In the genomic region with DNA sequence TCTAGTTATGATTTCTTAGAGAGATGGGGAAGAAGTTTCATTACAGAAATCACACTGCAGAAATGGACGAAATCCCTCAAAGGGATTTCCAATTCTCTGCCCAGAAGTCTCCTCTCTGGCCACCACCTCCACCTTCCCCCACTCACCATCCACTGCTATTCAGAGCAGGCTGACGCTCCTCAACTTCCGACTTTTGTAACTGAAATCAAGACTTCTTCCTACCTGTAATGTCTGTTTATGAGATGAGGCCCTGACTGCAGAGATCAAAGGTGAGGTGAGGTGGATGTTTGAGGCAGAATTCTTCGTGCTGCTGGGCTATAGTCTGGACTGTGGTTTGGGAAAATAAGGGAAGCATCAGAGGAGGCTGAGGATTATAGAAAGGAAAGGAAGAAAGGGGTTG, we compare ENCODE assay signal across 18 cellular contexts.
DNase-seq lines count a peak whose midpoint lies in the region; ATAC-seq, FAIRE-seq and TF ChIP-seq lines count a peak whose summit lies in the region.
"Had no signal": no experiment of that assay in that cellular context is flagged by ENCODE, and none has a peak within 500 bp of the region (broad histone marks: within the 10 kb centered on the region; RNA-seq: fewer than 3 reads in every experiment).

No MANE protein-coding gene starts in this region.

- no peaks in the 10 kb centered on the region for H3K36me3 Mint-ChIP-seq in CD4-positive, CD25-positive, alpha-beta regulatory T cell
- peaks cover 0 to 7% of the 10 kb centered on the region in 2 donors for H3K36me3 Mint-ChIP-seq in CD4-positive, alpha-beta memory T cell
- H3K36me3 Mint-ChIP-seq in T-cell (peaks cover 4% of the 10 kb centered on the region), osteocyte (ENCODE audit: unreplicated experiment) (no peaks in the 10 kb centered on the region)

- H3K27me3 Mint-ChIP-seq in CD4-positive, CD25-positive, alpha-beta regulatory T cell: peaks cover 9% of the 10 kb centered on the region
- no peaks in the 10 kb centered on the region for H3K27me3 Mint-ChIP-seq in CD4-positive, alpha-beta memory T cell
- H3K27me3 Mint-ChIP-seq in T-cell (peaks cover 0 to 5% of the 10 kb centered on the region in 2 donors), osteocyte (ENCODE audit: unreplicated experiment) (peaks cover 26% of the 10 kb centered on the region)

- DNase-seq in CD4-positive, CD25-positive, alpha-beta regulatory T cell: no peak
- DNase-seq in CD4-positive, alpha-beta memory T cell: no peak
- DNase-seq in T-cell: no peak
- DNase-seq in mucosa of descending colon: no peak
- no peak for DNase-seq in HTR-8/SVneo (ENCODE audit: insufficient read length, low spot score)
- DNase-seq in osteocyte (ENCODE audit: extremely low spot score, unreplicated experiment): no peak
- no peak for DNase-seq in DMS79 (lab: John Stamatoyannopoulos, UW)
- DNase-seq: DMS53, EL, Kasumi-1, NCI-H1694 treated with DMSO at 0.1 percent for 48 hours, NCI-H446, NCI-H526 had no signal

- H3K27ac Mint-ChIP-seq in CD4-positive, CD25-positive, alpha-beta regulatory T cell: peak overlapping the region; percentile 53 to 86 (median 76)
- peak overlapping the region in 6 of 7 donors; percentile 39 to 93 (median 89) for H3K27ac Mint-ChIP-seq in CD4-positive, alpha-beta memory T cell
- H3K27ac Mint-ChIP-seq in T-cell (peak overlapping the region; percentile 98 to 99), osteocyte (ENCODE audit: unreplicated experiment) (no peak overlapping the region)

- POLR2A ChIA-PET in CD4-positive, alpha-beta memory T cell (lab: Charles Lee; ENCODE audit: partially characterized antibody): no interaction called here
- POLR2A ChIA-PET in T-cell (lab: Charles Lee): no interaction called here

- CTCF ChIA-PET in CD4-positive, alpha-beta memory T cell (lab: Charles Lee; ENCODE audit: partially characterized antibody): no interaction called here
- CTCF ChIA-PET in T-cell (lab: Charles Lee): no interaction called here

- peaks cover 52% of the 10 kb centered on the region for H3K4me1 ChIP-seq in CD4-positive, CD25-positive, alpha-beta regulatory T cell (ENCODE audit: control insufficient read depth, insufficient read depth, low read length, poor library complexity, severe bottlenecking)
- H3K4me1 ChIP-seq in CD4-positive, alpha-beta memory T cell (ENCODE audit: insufficient read depth, low read length): peaks cover 57% of the 10 kb centered on the region
- H3K4me1 ChIP-seq in mucosa of descending colon (ENCODE audit: low read depth): no peaks in the 10 kb centered on the region

- TF ChIP-seq CTCF in mucosa of descending colon (IDR thresholded peaks at IDR 0.05) (no peak), osteocyte (IDR thresholded peaks at IDR 0.05) (no peak)

- FAIRE-seq in HTR-8/SVneo (lab: Jason Lieb, UNC): no peak
- FAIRE-seq: D721Med, H54 had no signal

- no peaks in the 10 kb centered on the region for H3K9me3 ChIP-seq in CD4-positive, CD25-positive, alpha-beta regulatory T cell (ENCODE audit: control insufficient read depth in 2 of 2, low read length in 2 of 2)
- H3K9me3 ChIP-seq in CD4-positive, alpha-beta memory T cell (ENCODE audit: control insufficient read depth in 1 of 2, low read length in 2 of 2): no peaks in the 10 kb centered on the region
- H3K9me3 ChIP-seq in mucosa of descending colon: no peaks in the 10 kb centered on the region
- H3K9me3 ChIP-seq: BLaER1 had no signal

- H3K4me3 Mint-ChIP-seq in CD4-positive, CD25-positive, alpha-beta regulatory T cell: peak overlapping the region in 2 of 4 donors; percentile 11 to 63
- H3K4me3 Mint-ChIP-seq in CD4-positive, alpha-beta memory T cell: peak overlapping the region in 7 of 8 donors; percentile 52 to 77 (median 71)
- H3K4me3 Mint-ChIP-seq in T-cell: peak overlapping the region; percentile 17 to 31 (median 25)
- no peak overlapping the region for H3K4me3 Mint-ChIP-seq in osteocyte (ENCODE audit: unreplicated experiment)

- peaks cover 7 to 61% (median 30%) of the 10 kb centered on the region in 4 donors for H3K4me1 Mint-ChIP-seq in CD4-positive, CD25-positive, alpha-beta regulatory T cell
- peaks cover 37 to 72% (median 52%) of the 10 kb centered on the region in 4 donors for H3K4me1 Mint-ChIP-seq in CD4-positive, alpha-beta memory T cell
- peaks cover 59 to 78% (median 62%) of the 10 kb centered on the region in 3 donors for H3K4me1 Mint-ChIP-seq in T-cell
- no peaks in the 10 kb centered on the region for H3K4me1 Mint-ChIP-seq in osteocyte (ENCODE audit: unreplicated experiment)

- intact Hi-C loops in CD4-positive, alpha-beta memory T cell (cut with micrococcal nuclease): loop anchor here (1.0 kb wide), 1 partner anchor 13 kb away; no protein-coding TSS in a partner anchor
- intact Hi-C loops in mucosa of descending colon (cut with DNase I, micrococcal nuclease): no loop called here

- H3K36me3 ChIP-seq in CD4-positive, CD25-positive, alpha-beta regulatory T cell (ENCODE audit: control insufficient read depth, insufficient read depth, low read length): no peaks in the 10 kb centered on the region
- H3K36me3 ChIP-seq in CD4-positive, alpha-beta memory T cell (ENCODE audit: insufficient read depth, low read length): no peaks in the 10 kb centered on the region
- H3K36me3 ChIP-seq in mucosa of descending colon (ENCODE audit: low read depth): no peaks in the 10 kb centered on the region
- H3K36me3 ChIP-seq: BLaER1 had no signal

- no peak for ATAC-seq in CD4-positive, CD25-positive, alpha-beta regulatory T cell (ENCODE audit: low read depth in 2 of 2)
- ATAC-seq in T-cell (replicated peaks in 1 of 4) (no peak), mucosa of descending colon (peak; percentile 7), HG03039 (IDR thresholded peaks at IDR 0.05; ENCODE audit: unreplicated experiment) (no peak)
- ATAC-seq: SK-N-SH treated with all-trans-retinoic acid at 6 μM for 48 hours had no signal

- H3K27ac ChIP-seq in CD4-positive, CD25-positive, alpha-beta regulatory T cell (ENCODE audit: insufficient read depth, low read length, poor library complexity, severe bottlenecking): no peak overlapping the region
- H3K27ac ChIP-seq in CD4-positive, alpha-beta memory T cell (ENCODE audit: low read depth, low read length): no peak overlapping the region
- H3K27ac ChIP-seq: BLaER1 had no signal

- no peaks in the 10 kb centered on the region for H3K9me3 Mint-ChIP-seq in CD4-positive, CD25-positive, alpha-beta regulatory T cell
- no peaks in the 10 kb centered on the region for H3K9me3 Mint-ChIP-seq in CD4-positive, alpha-beta memory T cell
- H3K9me3 Mint-ChIP-seq in T-cell: no peaks in the 10 kb centered on the region
- H3K9me3 Mint-ChIP-seq in osteocyte (ENCODE audit: unreplicated experiment): no peaks in the 10 kb centered on the region

- peak overlapping the region; percentile 35 for H3K4me3 ChIP-seq in CD4-positive, CD25-positive, alpha-beta regulatory T cell (ENCODE audit: low read depth, low read length)
- no peak overlapping the region for H3K4me3 ChIP-seq in CD4-positive, alpha-beta memory T cell (ENCODE audit: low read length in 2 of 2)
- no peak overlapping the region for H3K4me3 ChIP-seq in mucosa of descending colon
- H3K4me3 ChIP-seq: BLaER1 had no signal

- H3K27me3 ChIP-seq in CD4-positive, CD25-positive, alpha-beta regulatory T cell (ENCODE audit: control insufficient read depth, insufficient read depth, low read length): no peaks in the 10 kb centered on the region
- H3K27me3 ChIP-seq in CD4-positive, alpha-beta memory T cell (ENCODE audit: insufficient read depth, low read length): no peaks in the 10 kb centered on the region
- H3K27me3 ChIP-seq: BLaER1 had no signal
